Comparison of ENCODE assay signal across 12 cellular contexts in genomic region chr3:62607287-62608029, GRCh38.
DNase-seq lines count a peak whose midpoint lies in the region; ATAC-seq and TF ChIP-seq lines count a peak whose summit lies in the region.
"Had no signal": no experiment of that assay in that cellular context is flagged by ENCODE, and none has a peak within 500 bp of the region (broad histone marks: within the 10 kb centered on the region; RNA-seq: fewer than 3 reads in every experiment).

No MANE protein-coding gene starts in this region.

- H3K27me3 ChIP-seq in upper lobe of right lung: no peaks in the 10 kb centered on the region
- H3K27me3 ChIP-seq: testis had no signal

- peaks cover 19% of the 10 kb centered on the region for H3K4me1 Mint-ChIP-seq in glutamatergic neuron (ENCODE audit: low read depth, unreplicated experiment)

- H3K9me3 ChIP-seq in upper lobe of right lung: no peaks in the 10 kb centered on the region
- H3K9me3 ChIP-seq: testis had no signal

- intact Hi-C loops in upper lobe of right lung (cut with DNase I): no loop called here

- H3K36me3 Mint-ChIP-seq in glutamatergic neuron (ENCODE audit: unreplicated experiment): no peaks in the 10 kb centered on the region

- no peaks in the 10 kb centered on the region for H3K4me1 ChIP-seq in upper lobe of right lung
- H3K4me1 ChIP-seq: testis had no signal

- H3K27ac ChIP-seq in upper lobe of right lung: peak overlapping the region; percentile 88
- H3K27ac ChIP-seq: 22Rv1, testis had no signal

- no peak for TF ChIP-seq POLR2A in GM18505 (IDR thresholded peaks at IDR 0.05; ENCODE audit: borderline replicate concordance, extremely low read depth, insufficient read depth, insufficient read length)

- no peak for TF ChIP-seq CTCF in upper lobe of right lung (IDR thresholded peaks at IDR 0.05)
- no peak for TF ChIP-seq CTCF in glutamatergic neuron (IDR thresholded peaks at IDR 0.05; ENCODE audit: partially characterized antibody, unreplicated experiment)

- H3K4me3 Mint-ChIP-seq in glutamatergic neuron (ENCODE audit: unreplicated experiment): no peak overlapping the region

- no peaks in the 10 kb centered on the region for H3K36me3 ChIP-seq in upper lobe of right lung

- H3K27me3 Mint-ChIP-seq in glutamatergic neuron (ENCODE audit: unreplicated experiment): peaks cover 2% of the 10 kb centered on the region

- ATAC-seq in upper lobe of right lung (peak; percentile 85), GM18505 (IDR thresholded peaks at IDR 0.05; ENCODE audit: unreplicated experiment) (no peak)
- ATAC-seq: GM12878 had no signal

- H3K9me3 Mint-ChIP-seq in glutamatergic neuron (ENCODE audit: unreplicated experiment): no peaks in the 10 kb centered on the region

- H3K4me3 ChIP-seq in upper lobe of right lung: no peak overlapping the region
- H3K4me3 ChIP-seq: GM12878, testis had no signal

- DNase-seq in DMS 273 (lab: John Stamatoyannopoulos, UW; ENCODE audit: unreplicated experiment) (peak; percentile 12), DMS 273 treated with DMSO at 0.1 percent for 48 hours (lab: John Stamatoyannopoulos, UW) (no peak), SW480 (ENCODE audit: low spot score) (peak; percentile 94), glomerular visceral epithelial cell (ENCODE audit: extremely low spot score) (peak; percentile 85), upper lobe of right lung (peak; percentile 88), glutamatergic neuron (no peak), AG08396 (ENCODE audit: low spot score) (no peak)
- DNase-seq: activated effector memory CD4-positive, alpha-beta T cell treated with Interleukin-2 at 50 U/mL for 16 hours; testis had no signal

- H3K27ac Mint-ChIP-seq in glutamatergic neuron (ENCODE audit: unreplicated experiment): no peak overlapping the region

Comparison
In these comparisons a context has a peak if more than half of its experiments do, and no peak if none do; other contexts are left out.
1. DNase-seq: peak in DMS 273 (single experiment), SW480 (single experiment), glomerular visceral epithelial cell (single experiment) and upper lobe of right lung (single experiment); none in DMS 273 treated with DMSO at 0.1 percent for 48 hours (single experiment), glutamatergic neuron (single experiment) and AG08396 (single experiment).